Comparison of ENCODE assay signal across 7 cellular contexts in the genomic region with DNA sequence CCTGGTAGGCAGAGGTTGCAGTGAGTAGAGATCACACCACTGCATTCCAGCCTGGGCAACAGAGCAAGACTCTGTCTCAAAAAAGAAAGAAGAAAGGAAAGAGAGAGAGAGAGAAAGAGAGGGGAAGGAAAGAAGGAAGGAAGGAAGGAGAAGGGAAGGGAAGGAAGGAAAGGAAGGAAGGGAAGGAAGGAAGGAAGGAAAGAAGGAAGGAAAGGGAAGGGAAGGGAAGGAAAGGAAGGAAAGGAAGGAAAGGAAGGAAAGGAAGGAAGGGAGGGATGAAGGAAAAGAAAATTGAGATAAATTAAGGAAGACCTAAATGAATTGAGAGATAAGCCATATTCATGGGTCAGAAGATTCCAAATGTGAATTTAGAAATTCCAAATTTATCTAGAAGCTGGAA.
"Had no signal": no experiment of that assay in that cellular context is flagged by ENCODE, and none has a peak within 500 bp of the region (broad histone marks: within the 10 kb centered on the region; RNA-seq: fewer than 3 reads in every experiment).

No MANE protein-coding gene starts in this region.

- H3K9ac ChIP-seq: GM23248 had no signal

- ATAC-seq: HCT116 had no signal

- H3K27ac ChIP-seq: GM23248 had no signal

- H3K4me1 ChIP-seq: HAP-1 had no signal

- H3K36me3 ChIP-seq: HAP-1 had no signal

- H3K9me3 ChIP-seq: HAP-1 had no signal

- H3K4me3 ChIP-seq: GM23248, HAP-1 had no signal

- FAIRE-seq: HTR-8/SVneo had no signal

- H2AFZ ChIP-seq: GM23248 had no signal

- DNase-seq: GM23248, GOT3, H7, KG1 had no signal
